In the genomic region with DNA sequence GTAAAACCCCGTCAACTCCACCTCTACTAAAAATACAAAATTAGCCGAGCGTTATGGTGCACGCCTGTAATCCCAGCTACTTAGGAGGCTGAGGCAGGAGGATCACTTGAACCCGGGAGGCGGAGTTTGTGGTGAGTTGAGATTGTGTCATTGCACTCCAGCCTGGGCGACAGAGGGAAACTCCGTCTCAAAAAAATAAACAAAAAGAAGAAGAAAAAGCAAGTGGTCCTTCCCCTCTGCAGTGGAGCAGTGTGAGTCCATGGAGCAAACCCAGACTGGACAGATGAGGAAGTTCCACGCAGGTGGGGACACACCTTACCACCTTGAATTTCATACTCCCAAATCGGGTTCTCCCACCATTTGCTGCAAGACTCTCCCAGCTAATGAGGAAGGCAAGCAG, we compare ENCODE assay signal across 31 cellular contexts. TPM values are rescaled to one million over a fixed set of nuclear protein-coding genes. Genes with fewer than 3 reads are reported as not detected.
DNase-seq lines count a peak whose midpoint lies in the region; ATAC-seq, FAIRE-seq and TF ChIP-seq lines count a peak whose summit lies in the region.
"Had no signal": no experiment of that assay in that cellular context is flagged by ENCODE, and none has a peak within 500 bp of the region (broad histone marks: within the 10 kb centered on the region; RNA-seq: fewer than 3 reads in every experiment).

No MANE protein-coding gene starts in this region.

- POLR2A ChIA-PET in Panc1 (lab: Charles Lee) = interaction anchor here (1.0 kb wide), 1 partner anchor 10 kb away, joined by 3 read pairs; no protein-coding TSS in a partner anchor
- POLR2A ChIA-PET in endothelial cell of umbilical vein (lab: Charles Lee) = interaction anchor here (4.6 to 8.8 kb wide), 2 partner anchors 9 to 14 kb away, joined by 49 to 132 read pairs; a partner anchor contains a TSS

- H3K27ac Mint-ChIP-seq in HFFc6 = peak overlapping the region; percentile 96
- H3K27ac Mint-ChIP-seq: CD4-positive, CD25-positive, alpha-beta regulatory T cell had no signal

- peaks cover 11% of the 10 kb centered on the region for H3K79me2 ChIP-seq in endothelial cell of umbilical vein (ENCODE audit: control insufficient read depth, insufficient read depth, low read length)
- H3K79me2 ChIP-seq: hepatocyte had no signal

- intact Hi-C loops in Panc1 (cut with micrococcal nuclease; ENCODE audit: unreplicated experiment) (no loop called here), endothelial cell of umbilical vein (cut with micrococcal nuclease) (no loop called here), right cardiac atrium (cut with DNase I) (no loop called here)

- dilution Hi-C loops in endothelial cell of umbilical vein (cut with MboI; ENCODE audit: extremely low pct_ligation_motif_present, low sequenced_read_pairs) = no loop called here

- BruUV-seq in Panc1 (replicated peaks; lab: Mats Ljungman, UMichigan) (no TSS peak), endothelial cell of umbilical vein (replicated peaks; lab: Mats Ljungman, UMichigan) (no TSS peak)

- CTCF ChIA-PET in Panc1 (lab: Charles Lee) = no interaction called here
- CTCF ChIA-PET in endothelial cell of umbilical vein (lab: Charles Lee) = interaction anchor here (1.0 to 3.7 kb wide), 4 partner anchors 9 to 19 kb away, joined by 3 to 25 read pairs (median 14); a partner anchor contains a TSS

- H3K4me1 ChIP-seq in Panc1 (ENCODE audit: control insufficient read depth, insufficient read depth, low read length) = peaks cover 39% of the 10 kb centered on the region
- peaks cover 63% of the 10 kb centered on the region for H3K4me1 ChIP-seq in endothelial cell of umbilical vein (ENCODE audit: control insufficient read depth, extremely low read depth, insufficient read depth, low read length)
- H3K4me1 ChIP-seq in skeletal muscle satellite cell (ENCODE audit: control insufficient read depth, insufficient read depth, low read length) = peaks cover 68% of the 10 kb centered on the region
- H3K4me1 ChIP-seq in right cardiac atrium (ENCODE audit: control insufficient read depth, insufficient read depth, low read length) = peaks cover 9% of the 10 kb centered on the region
- H3K4me1 ChIP-seq: prostate gland, transverse colon had no signal

- FAIRE-seq in endothelial cell of umbilical vein (lab: Jason Lieb, UNC) = no peak
- FAIRE-seq: D721Med, RCC 7860, TTC549 had no signal

- H3K9ac ChIP-seq in endothelial cell of umbilical vein (replicated peaks; ENCODE audit: extremely low read depth, insufficient read depth, low read length) = no peak overlapping the region
- peak overlapping the region; percentile 83 for H3K9ac ChIP-seq in skeletal muscle satellite cell (ENCODE audit: low read depth, low read length)

- no peak overlapping the region for H3K4me2 ChIP-seq in endothelial cell of umbilical vein (ENCODE audit: insufficient read depth, low read length)
- peak overlapping the region; percentile 62 for H3K4me2 ChIP-seq in skeletal muscle satellite cell (ENCODE audit: low read length)
- H3K4me2 ChIP-seq: hepatocyte had no signal

- H3K27me3 Mint-ChIP-seq in HFFc6 (ENCODE audit: insufficient read depth) = peaks cover 1% of the 10 kb centered on the region; the same call in 1 of the 2 replicates

- no peak overlapping the region for H2AFZ ChIP-seq in endothelial cell of umbilical vein (ENCODE audit: low read depth, low read length)
- H2AFZ ChIP-seq: hepatocyte had no signal

- H3K36me3 ChIP-seq in Panc1 (ENCODE audit: control insufficient read depth, insufficient read depth, low read length) = no peaks in the 10 kb centered on the region
- H3K36me3 ChIP-seq in endothelial cell of umbilical vein (ENCODE audit: control insufficient read depth in 2 of 2, extremely low read depth in 1 of 2, insufficient read depth in 2 of 2, low read length in 2 of 2) = no peaks in the 10 kb centered on the region
- no peaks in the 10 kb centered on the region for H3K36me3 ChIP-seq in skeletal muscle satellite cell (ENCODE audit: insufficient read depth, low read length)
- H3K36me3 ChIP-seq: esophagus squamous epithelium, gastroesophageal sphincter, neutrophil, prostate gland, SJCRH30, transverse colon had no signal

- peaks cover 64% of the 10 kb centered on the region for H3K4me1 Mint-ChIP-seq in HFFc6 (ENCODE audit: low read depth)
- H3K4me1 Mint-ChIP-seq: CD4-positive, CD25-positive, alpha-beta regulatory T cell had no signal

- WGBS in right cardiac atrium = 90% methylated on average over 10 of the region's 10 CpGs

- DNase-seq in HFFc6 (no peak), Panc1 (ENCODE audit: low read depth, low spot score) (no peak), endothelial cell of umbilical vein (ENCODE audit: low read depth, low spot score) (no peak), HuH-7.5 (ENCODE audit: low spot score) (no peak), right cardiac atrium (no peak), SKM-1 treated with dmso at 0.1 percent for 144 hours (lab: John Stamatoyannopoulos, UW; ENCODE audit: unreplicated experiment) (no peak)
- DNase-seq: activated CD4-positive, alpha-beta T cell treated with anti-CD3 and anti-CD28 coated beads, Interleukin-2, amount 50 U/mL, for 48 hours; activated naive CD4-positive, alpha-beta T cell treated with anti-CD3 and anti-CD28 coated beads, Interleukin-2, amount 50 U/mL, for 16 hours; amygdala; CD4-positive, CD25-positive, alpha-beta regulatory T cell; cortex of kidney; esophagus squamous epithelium; Kasumi-1; mesendoderm; NCI-H1092 treated with DMSO at 0.1 percent for 48 hours; NCI-H1930; NCI-H524 treated with DMSO at 0.1 percent for 48 hours; NK-92 treated with Interleukin-12 subunit alpha and Interleukin-12 subunit beta, amount 100 ng/mL, for 24 hours; SJCRH30; transverse colon had no signal

- no peak for ATAC-seq in Panc1
- no peak for ATAC-seq in right cardiac atrium
- ATAC-seq: activated CD4-positive, CD25-positive, alpha-beta regulatory T cell treated with anti-CD3 and anti-CD28 coated beads, Interleukin-2, amount 50 U/mL, for 24 hours; gastroesophageal sphincter had no signal

- H3K4me3 Mint-ChIP-seq in HFFc6 = peak overlapping the region; percentile 42; the same call in 1 of the 2 replicates
- H3K4me3 Mint-ChIP-seq: CD4-positive, CD25-positive, alpha-beta regulatory T cell had no signal

- TF ChIP-seq POLR2A in endothelial cell of umbilical vein (IDR thresholded peaks at IDR 0.05; ENCODE audit: low read depth, low read length) = no peak

- in situ Hi-C loops in Panc1 (cut with HindIII; ENCODE audit: low pct_unique_long_range_greater_than_20kb, low sequenced_read_pairs) = no loop called here

- TF ChIP-seq CTCF in HFFc6 (IDR thresholded peaks at IDR 0.05) (no peak), Panc1 (IDR thresholded peaks at IDR 0.05) (no peak), endothelial cell of umbilical vein (IDR thresholded peaks at IDR 0.05; ENCODE audit: extremely low read depth in 1 of 2, insufficient read depth in 1 of 2, low read depth in 1 of 2, low read length in 2 of 2) (no peak)

- H4K20me1 ChIP-seq in endothelial cell of umbilical vein (replicated peaks; ENCODE audit: control insufficient read depth, extremely low read depth, insufficient read depth, low read length) = no peaks in the 10 kb centered on the region

- H3K27me3 ChIP-seq in Panc1 (ENCODE audit: control insufficient read depth, insufficient read depth, low read length) = no peaks in the 10 kb centered on the region
- no peaks in the 10 kb centered on the region for H3K27me3 ChIP-seq in endothelial cell of umbilical vein (ENCODE audit: control insufficient read depth in 2 of 2, insufficient read depth in 2 of 2, low read length in 2 of 2)
- H3K27me3 ChIP-seq in skeletal muscle satellite cell (ENCODE audit: control insufficient read depth, insufficient read depth, low read length) = no peaks in the 10 kb centered on the region
- H3K27me3 ChIP-seq in right cardiac atrium (ENCODE audit: control insufficient read depth, insufficient read depth) = no peaks in the 10 kb centered on the region
- H3K27me3 ChIP-seq: esophagus squamous epithelium, gastroesophageal sphincter, hepatocyte, transverse colon had no signal

- no peaks in the 10 kb centered on the region for H3K9me1 ChIP-seq in endothelial cell of umbilical vein (replicated peaks; ENCODE audit: control insufficient read depth, extremely low read depth, insufficient read depth, low read length)

- H3K27ac ChIP-seq in Panc1 (ENCODE audit: low read length) (peak overlapping the region; percentile 88), endothelial cell of umbilical vein (ENCODE audit: insufficient read depth, low read depth, low read length) (peak overlapping the region; percentile 65), right cardiac atrium (ENCODE audit: low read length) (no peak overlapping the region)
- H3K27ac ChIP-seq: gastroesophageal sphincter, hepatocyte, neutrophil, SJCRH30, transverse colon had no signal

- H3K4me3 ChIP-seq in Panc1 (ENCODE audit: low read depth in 2 of 2, low read length in 2 of 2) (no peak overlapping the region), endothelial cell of umbilical vein (replicated peaks in 1 of 3; ENCODE audit: insufficient read depth in 1 of 3, low read depth in 1 of 3, low read length in 3 of 3) (no peak overlapping the region), skeletal muscle satellite cell (ENCODE audit: low read length) (peak overlapping the region; percentile 44), right cardiac atrium (ENCODE audit: low read length) (no peak overlapping the region)
- H3K4me3 ChIP-seq: esophagus squamous epithelium, gastroesophageal sphincter, hepatocyte, prostate gland, SJCRH30, transverse colon had no signal

- H3K36me3 Mint-ChIP-seq in HFFc6 (ENCODE audit: low read depth) = no peaks in the 10 kb centered on the region
- H3K36me3 Mint-ChIP-seq: CD4-positive, CD25-positive, alpha-beta regulatory T cell had no signal

- H3K9me3 Mint-ChIP-seq in HFFc6 = no peaks in the 10 kb centered on the region; the same call in 1 of the 2 replicates

- H3K9me3 ChIP-seq in Panc1 (ENCODE audit: control insufficient read depth, insufficient read depth, low read depth, low read length) (no peaks in the 10 kb centered on the region), endothelial cell of umbilical vein (replicated peaks; ENCODE audit: control insufficient read depth, insufficient read depth, low read length) (no peaks in the 10 kb centered on the region), skeletal muscle satellite cell (replicated peaks; ENCODE audit: low read length) (no peaks in the 10 kb centered on the region), right cardiac atrium (ENCODE audit: control insufficient read depth, low read length) (no peaks in the 10 kb centered on the region)
- H3K9me3 ChIP-seq: esophagus squamous epithelium, gastroesophageal sphincter, neutrophil, prostate gland, SJCRH30, transverse colon had no signal

RNA-seq across cellular contexts. Expression of a gene that starts 13.0 kb away (rescaled TPM):
- total RNA-seq in HFFc6 (2021; fragmentation: NEBNext Ultra II Directional; extraction: Animal tissue kit (Norgen Biotek cat#: 25700)) = 1,000 to 10,000 TPM in 4 of 6 experiments, 100 to 1,000 TPM in 2; 906 to 2,092 (median 1,052) TPM
- total RNA-seq in Panc1 (2021; ENCODE audit: unreplicated experiment) = 370 TPM
- 482 TPM for polyA plus RNA-seq in Panc1 (2012; ENCODE audit: insufficient read length)
- 2,296 and 2,645 TPM in 2 replicates for total RNA-seq in endothelial cell of umbilical vein
- 4,637 and 5,683 TPM in 2 replicates for polyA plus RNA-seq in endothelial cell of umbilical vein
- 3,941 and 4,610 TPM in 2 replicates for polyA plus RNA-seq in endothelial cell of umbilical vein (2011; cell fraction: cytosol; rRNA removed)
- polyA plus RNA-seq in endothelial cell of umbilical vein (2011; cell fraction: nucleus; rRNA removed) = 2,230 and 2,366 TPM in 2 replicates
- 3,488 and 3,747 TPM in 2 replicates for polyA plus RNA-seq in endothelial cell of umbilical vein (2012)
- polyA minus RNA-seq in endothelial cell of umbilical vein = 3,663 and 4,731 TPM in 2 replicates
- polyA minus RNA-seq in endothelial cell of umbilical vein (2011; cell fraction: cytosol; rRNA and poly(A)+ RNA removed) = 2.8 TPM
- polyA minus RNA-seq in endothelial cell of umbilical vein (2011; cell fraction: nucleus; rRNA and poly(A)+ RNA removed) = 786 and 802 TPM in 2 replicates
- 1,333 and 2,370 TPM in 2 replicates for total RNA-seq in skeletal muscle satellite cell (2012; rRNA removed)
- 10 to 100 TPM in 1 of 4 donors, 1 to 10 TPM in 3; 1.2 to 11.9 (median 2.2) TPM for total RNA-seq in right cardiac atrium
- polyA plus RNA-seq in right cardiac atrium = 4.5 TPM
- total RNA-seq: T-helper 1 cell treated with Interleukin-12 subunit alpha and Interleukin-12 subunit beta and Interleukin-4 antibody, amounts not matched to agents 30 ng/mL and 1 ng/mL, for 36 hours had no signal
- polyA plus RNA-seq: CD4-positive, CD25-positive, alpha-beta regulatory T cell had no signal

RNA-seq across cellular contexts. Expression of a gene that starts 28.6 kb away (rescaled TPM):
- total RNA-seq in HFFc6 (2021; fragmentation: NEBNext Ultra II Directional; extraction: Animal tissue kit (Norgen Biotek cat#: 25700)) = 10 to 100 TPM; 17.8 to 20.6 (median 19.4) TPM
- total RNA-seq in Panc1 (2021; ENCODE audit: unreplicated experiment) = 37.4 TPM
- 31.8 TPM for polyA plus RNA-seq in Panc1 (2012; ENCODE audit: insufficient read length)
- total RNA-seq in endothelial cell of umbilical vein = 21.8 and 25.1 TPM in 2 replicates
- 1.9 and 2.3 TPM in 2 replicates for polyA plus RNA-seq in endothelial cell of umbilical vein
- polyA plus RNA-seq in endothelial cell of umbilical vein (2011; cell fraction: cytosol; rRNA removed) = 2.6 and 3.3 TPM in 2 replicates
- 8.6 and 10.1 TPM in 2 replicates for polyA plus RNA-seq in endothelial cell of umbilical vein (2011; cell fraction: nucleus; rRNA removed)
- 6.5 and 7.6 TPM in 2 replicates for polyA plus RNA-seq in endothelial cell of umbilical vein (2012)
- 10.9 and 17.3 TPM in 2 replicates for polyA minus RNA-seq in endothelial cell of umbilical vein
- 6.0 TPM for polyA minus RNA-seq in endothelial cell of umbilical vein (2011; cell fraction: cytosol; rRNA and poly(A)+ RNA removed)
- polyA minus RNA-seq in endothelial cell of umbilical vein (2011; cell fraction: nucleus; rRNA and poly(A)+ RNA removed) = 6.4 and 7.9 TPM in 2 replicates
- 8.3 and 8.4 TPM in 2 replicates for total RNA-seq in skeletal muscle satellite cell (2012; rRNA removed)
- 10 to 100 TPM; 20.0 to 24.5 (median 22.3) TPM for total RNA-seq in right cardiac atrium
- 11.4 TPM for polyA plus RNA-seq in right cardiac atrium

RNA-seq across cellular contexts. Expression of a gene that starts 40.4 kb away (rescaled TPM):
- total RNA-seq in HFFc6 (2021; fragmentation: NEBNext Ultra II Directional; extraction: Animal tissue kit (Norgen Biotek cat#: 25700)) = 100 to 1,000 TPM; 154 to 176 (median 166) TPM
- total RNA-seq in Panc1 (2021; ENCODE audit: unreplicated experiment) (74.2 TPM), endothelial cell of umbilical vein (70.9 and 93.3 TPM in 2 replicates), right cardiac atrium (10 to 100 TPM; 10.7 to 14.3 (median 12.0) TPM)
- polyA plus RNA-seq in Panc1 (2012; ENCODE audit: insufficient read length) = 152 TPM
- polyA plus RNA-seq in endothelial cell of umbilical vein (82.8 and 106 TPM in 2 replicates), right cardiac atrium (20.9 TPM)
- 139 and 140 TPM in 2 replicates for polyA plus RNA-seq in endothelial cell of umbilical vein (2011; cell fraction: cytosol; rRNA removed)
- polyA plus RNA-seq in endothelial cell of umbilical vein (2011; cell fraction: nucleus; rRNA removed) = 68.1 and 78.9 TPM in 2 replicates
- 127 and 166 TPM in 2 replicates for polyA plus RNA-seq in endothelial cell of umbilical vein (2012)
- polyA minus RNA-seq in endothelial cell of umbilical vein = 67.4 and 70.2 TPM in 2 replicates
- 37.6 TPM for polyA minus RNA-seq in endothelial cell of umbilical vein (2011; cell fraction: cytosol; rRNA and poly(A)+ RNA removed)
- polyA minus RNA-seq in endothelial cell of umbilical vein (2011; cell fraction: nucleus; rRNA and poly(A)+ RNA removed) = 7.4 and 8.7 TPM in 2 replicates
- total RNA-seq in skeletal muscle satellite cell (2012; rRNA removed) = 160 and 168 TPM in 2 replicates

RNA-seq across cellular contexts. Expression of a gene that starts 51.5 kb away (rescaled TPM):
- under 1 TPM; 0.19 to 0.78 (median 0.35) TPM for total RNA-seq in HFFc6 (2021; fragmentation: NEBNext Ultra II Directional; extraction: Animal tissue kit (Norgen Biotek cat#: 25700))
- total RNA-seq in Panc1 (2021; ENCODE audit: unreplicated experiment) = 4.4 TPM
- 10.8 TPM for polyA plus RNA-seq in Panc1 (2012; ENCODE audit: insufficient read length)
- total RNA-seq in endothelial cell of umbilical vein = not detected in 2 replicates
- 0.03 TPM in 1 of 2 replicates, not detected in the other for polyA plus RNA-seq in endothelial cell of umbilical vein
- not detected in 2 replicates for polyA plus RNA-seq in endothelial cell of umbilical vein (2011; cell fraction: cytosol; rRNA removed)
- polyA plus RNA-seq in endothelial cell of umbilical vein (2011; cell fraction: nucleus; rRNA removed) = not detected in 2 replicates
- not detected in 2 replicates for polyA plus RNA-seq in endothelial cell of umbilical vein (2012)
- not detected in 2 replicates for polyA minus RNA-seq in endothelial cell of umbilical vein
- polyA minus RNA-seq in endothelial cell of umbilical vein (2011; cell fraction: cytosol; rRNA and poly(A)+ RNA removed) = not detected
- polyA minus RNA-seq in endothelial cell of umbilical vein (2011; cell fraction: nucleus; rRNA and poly(A)+ RNA removed) = not detected in 2 replicates
- total RNA-seq in skeletal muscle satellite cell (2012; rRNA removed) = 0.22 and 2.8 TPM in 2 replicates
- not detected for total RNA-seq in right cardiac atrium
- 0.07 TPM for polyA plus RNA-seq in right cardiac atrium
- total RNA-seq: CD4-positive, CD25-positive, alpha-beta regulatory T cell; esophagus squamous epithelium; skeletal muscle tissue had no signal
- polyA plus RNA-seq: CD4-positive, CD25-positive, alpha-beta regulatory T cell had no signal

Comparison
In these comparisons a context has a peak if more than half of its experiments do, and no peak if none do; other contexts are left out.
1. RNA of a gene that starts 13.0 kb away (total RNA-seq): 2,296 to 2,645 TPM in endothelial cell of umbilical vein, 906 to 2,092 TPM in HFFc6 and 370 TPM in Panc1 (single experiment); 1.2 to 11.9 TPM in right cardiac atrium; every median in the first group is over 10 times any median in the second.